ENCODE assay signal across 20 cellular contexts in the genomic region with DNA sequence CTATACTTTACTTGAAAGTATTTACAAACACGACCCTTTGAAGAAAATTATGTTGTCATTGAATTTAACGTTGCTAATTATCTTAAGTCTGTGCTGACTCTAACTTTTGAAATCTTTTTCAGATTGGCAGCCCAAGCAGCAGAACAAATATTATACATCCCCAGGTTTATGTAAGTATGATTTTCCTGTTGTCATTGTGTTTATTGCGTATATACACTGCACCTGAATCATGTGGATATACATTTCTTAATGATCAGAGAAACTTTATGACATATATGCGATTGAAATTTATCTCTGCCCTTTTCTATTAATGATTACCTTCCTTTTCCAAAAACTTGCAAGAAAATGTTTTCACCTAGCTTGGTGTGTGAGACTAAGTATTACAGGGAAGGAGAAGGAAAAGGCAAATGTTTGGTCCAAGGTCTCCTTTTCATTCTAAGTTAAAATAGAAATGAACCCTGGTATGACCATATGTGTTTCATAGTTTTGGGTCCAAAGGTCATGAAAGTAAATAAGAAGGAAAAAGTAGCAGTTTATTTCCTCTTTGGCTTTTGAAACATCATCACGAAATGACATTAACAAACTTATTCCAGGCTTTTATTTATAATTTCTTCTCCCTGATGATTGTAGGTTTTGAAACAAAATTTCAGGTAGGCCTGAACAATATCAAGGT.
DNase-seq lines count a peak whose midpoint lies in the region; ATAC-seq, FAIRE-seq and TF ChIP-seq lines count a peak whose summit lies in the region.
"Had no signal": no experiment of that assay in that cellular context is flagged by ENCODE, and none has a peak within 500 bp of the region (broad histone marks: within the 10 kb centered on the region; RNA-seq: fewer than 3 reads in every experiment).

No MANE protein-coding gene starts in this region.

- H3K9me3 Mint-ChIP-seq in activated T-cell treated with anti-CD3 and anti-CD28 coated beads, Interleukin-2, amount 50 U/mL, for 72 hours: peaks cover 0 to 6% of the 10 kb centered on the region in 2 donors
- H3K9me3 Mint-ChIP-seq: dendritic cell treated with granulocyte-macrophage colony-stimulating factor and Interleukin-4, amounts not matched to agents 40 ng/mL and 50 ng/mL, for 4 days had no signal

- POLR2A ChIA-PET in A673 (lab: Charles Lee; ENCODE audit: low non-redundant PET): no interaction called here

- intact Hi-C loops in A673 (cut with micrococcal nuclease; ENCODE audit: unreplicated experiment): no loop called here

- H3K36me3 Mint-ChIP-seq in activated T-cell treated with anti-CD3 and anti-CD28 coated beads, Interleukin-2, amount 50 U/mL, for 72 hours (ENCODE audit: insufficient read depth in 2 of 2): peaks cover 24 to 38% of the 10 kb centered on the region in 2 donors

- no peak for ATAC-seq in activated T-cell treated with anti-CD3 and anti-CD28 coated beads, Interleukin-2, amount 50 U/mL, for 72 hours (replicated peaks in 1 of 2)
- ATAC-seq in GM18519 (IDR thresholded peaks at IDR 0.05; ENCODE audit: low FRiP score, unreplicated experiment): no peak

- H3K4me2 ChIP-seq in hepatocyte: peak overlapping the region; percentile 16

- H3K4me3 Mint-ChIP-seq in activated T-cell treated with anti-CD3 and anti-CD28 coated beads, Interleukin-2, amount 50 U/mL, for 72 hours: no peak overlapping the region
- H3K4me3 Mint-ChIP-seq: dendritic cell treated with granulocyte-macrophage colony-stimulating factor and Interleukin-4, amounts not matched to agents 40 ng/mL and 50 ng/mL, for 4 days; neural crest cell had no signal

- WGBS in hepatocyte (ENCODE audit: low lambda C conversion rate, missing lambda C conversion rate): 82% methylated on average over 5 of the region's 5 CpGs
- whole genome bisulfite sequencing in small intestine, 3 donors: 36 to 69% (median 49%) methylated on average over 5 of the region's 5 CpGs

- H3K27me3 ChIP-seq in hepatocyte (no peaks in the 10 kb centered on the region), small intestine (ENCODE audit: control insufficient read depth in 2 of 2, insufficient read depth in 2 of 2, low read length in 2 of 2) (no peaks in the 10 kb centered on the region), A673 (replicated peaks; ENCODE audit: insufficient read depth, low read depth, low read length, poor library complexity) (no peaks in the 10 kb centered on the region)
- H3K27me3 ChIP-seq: breast epithelium, suprapubic skin had no signal

- no peaks in the 10 kb centered on the region for H3K79me2 ChIP-seq in hepatocyte

- H3K4me3 ChIP-seq in hepatocyte: no peak overlapping the region
- H3K4me3 ChIP-seq in small intestine (ENCODE audit: low read depth in 1 of 2, low read length in 2 of 2): no peak overlapping the region
- no peak overlapping the region for H3K4me3 ChIP-seq in A673 (ENCODE audit: low read depth, low read length, poor library complexity, severe bottlenecking)
- H3K4me3 ChIP-seq: breast epithelium, suprapubic skin had no signal

- peak overlapping the region; percentile 24 for H3K27ac ChIP-seq in hepatocyte
- H3K27ac ChIP-seq in small intestine (ENCODE audit: low read depth in 1 of 2, low read length in 1 of 2): no peak overlapping the region
- H3K27ac ChIP-seq in A673 (ENCODE audit: low read depth, low read length, poor library complexity, severe bottlenecking): no peak overlapping the region
- H3K27ac ChIP-seq: breast epithelium, suprapubic skin had no signal

- H2AFZ ChIP-seq in hepatocyte: no peak overlapping the region

- peaks cover 38% of the 10 kb centered on the region for H3K4me1 Mint-ChIP-seq in activated T-cell treated with anti-CD3 and anti-CD28 coated beads, Interleukin-2, amount 50 U/mL, for 72 hours (ENCODE audit: low read depth)

- H3K9me3 ChIP-seq in hepatocyte (ENCODE audit: low read depth) (no peaks in the 10 kb centered on the region), small intestine (ENCODE audit: control insufficient read depth, low read depth) (no peaks in the 10 kb centered on the region), A673 (ENCODE audit: low read depth, low read length, poor library complexity, severe bottlenecking) (peaks cover 10% of the 10 kb centered on the region)
- H3K9me3 ChIP-seq: breast epithelium, suprapubic skin had no signal

- H4K20me1 ChIP-seq in hepatocyte (ENCODE audit: insufficient read depth, poor library complexity, severe bottlenecking): no peaks in the 10 kb centered on the region

- TF ChIP-seq CTCF in hepatocyte (IDR thresholded peaks at IDR 0.05; ENCODE audit: poor library complexity): no peak
- no peak for TF ChIP-seq CTCF in A673 (conservative IDR thresholded peaks at IDR 0.05; ENCODE audit: low read depth, low read length)

- DNase-seq in activated T-cell treated with anti-CD3 and anti-CD28 coated beads, Interleukin-2, amount 50 U/mL, for 72 hours: no peak
- no peak for DNase-seq in activated T-cell treated with anti-CD3 and anti-CD28 coated beads for 4 hours
- DNase-seq in LoVo (ENCODE audit: low spot score): peak; percentile 44
- DNase-seq in hepatocyte (ENCODE audit: low spot score): peak; percentile 29
- peak; percentile 80 for DNase-seq in small intestine
- DNase-seq in A673 (ENCODE audit: low spot score): no peak
- no peak for DNase-seq in GDM1 (lab: John Stamatoyannopoulos, UW)
- DNase-seq: ACHN; hippocampal formation; mammary epithelial cell; NCI-H1105; NCI-H526; stimulated activated CD4-positive, alpha-beta T cell treated with anti-CD3 and anti-CD28 coated beads, Interleukin-12 subunit alpha, Interleukin-12 subunit beta, amount 100 ng/mL, for 4 hours had no signal

- no peaks in the 10 kb centered on the region for H3K27me3 Mint-ChIP-seq in activated T-cell treated with anti-CD3 and anti-CD28 coated beads, Interleukin-2, amount 50 U/mL, for 72 hours (ENCODE audit: low read depth)
- H3K27me3 Mint-ChIP-seq: activated CD4-positive, alpha-beta T cell treated with anti-CD3 and anti-CD28 coated beads, Interleukin-2, amount 10 ng/mL, durations not matched to agents 7 days and 5 days; dendritic cell treated with granulocyte-macrophage colony-stimulating factor and Interleukin-4, amounts not matched to agents 40 ng/mL and 50 ng/mL, for 4 days had no signal

- CTCF ChIA-PET in A673 (lab: Charles Lee): no interaction called here

- H3K36me3 ChIP-seq in hepatocyte (replicated peaks; ENCODE audit: insufficient read depth, low read depth) (peaks cover 3% of the 10 kb centered on the region), small intestine (ENCODE audit: control insufficient read depth in 2 of 2, insufficient read depth in 2 of 2, low read length in 2 of 2) (peaks cover 11 to 15% of the 10 kb centered on the region in 2 donors), A673 (ENCODE audit: insufficient read depth, low read length, poor library complexity, severe bottlenecking) (peaks cover 31% of the 10 kb centered on the region)

- no TSS peak for BruUV-seq in A673 (replicated peaks; lab: Mats Ljungman, UMichigan)

- H3K27ac Mint-ChIP-seq in activated T-cell treated with anti-CD3 and anti-CD28 coated beads, Interleukin-2, amount 50 U/mL, for 72 hours: peak overlapping the region; percentile 60

- FAIRE-seq in small intestine (lab: Jason Lieb, UNC): peak; percentile 49
- FAIRE-seq: islet of Langerhans had no signal

- H3K9me2 ChIP-seq in hepatocyte (replicated peaks; ENCODE audit: insufficient read depth): no peaks in the 10 kb centered on the region

- peaks cover 13% of the 10 kb centered on the region for H3K4me1 ChIP-seq in hepatocyte (ENCODE audit: insufficient read depth)
- H3K4me1 ChIP-seq in small intestine (ENCODE audit: control insufficient read depth in 2 of 2, insufficient read depth in 1 of 2, low read depth in 1 of 2, low read length in 1 of 2): peaks cover 0 to 11% of the 10 kb centered on the region in 2 donors
- no peaks in the 10 kb centered on the region for H3K4me1 ChIP-seq in A673 (ENCODE audit: insufficient read depth, low read length, poor library complexity, severe bottlenecking)
- H3K4me1 ChIP-seq: breast epithelium had no signal

Comparison
In these comparisons a context has a peak if more than half of its experiments do, and no peak if none do; other contexts are left out.
1. DNase-seq: peak in LoVo (single experiment), hepatocyte (single experiment) and small intestine (single experiment); none in activated T-cell treated with anti-CD3 and anti-CD28 coated beads, Interleukin-2, amount 50 U/mL, for 72 hours (0 of 2), activated T-cell treated with anti-CD3 and anti-CD28 coated beads for 4 hours (single experiment), A673 (single experiment) and GDM1 (single experiment).